Comparison of ENCODE assay signal across 25 cellular contexts in genomic region chr2:240480834-240481623, GRCh38. TPM values are rescaled to one million over a fixed set of nuclear protein-coding genes. Genes with fewer than 3 reads are reported as not detected.
DNase-seq lines count a peak whose midpoint lies in the region; ATAC-seq and TF ChIP-seq lines count a peak whose summit lies in the region.
"Had no signal": no experiment of that assay in that cellular context is flagged by ENCODE, and none has a peak within 500 bp of the region (broad histone marks: within the 10 kb centered on the region; RNA-seq: fewer than 3 reads in every experiment).

No MANE protein-coding gene starts in this region.

- H3K27me3 ChIP-seq in colonic mucosa (no peaks in the 10 kb centered on the region), gastrocnemius medialis (no peaks in the 10 kb centered on the region)
- H3K27me3 ChIP-seq: heart right ventricle, neutrophil, Peyer's patch, SJCRH30 had no signal

- H3K9ac ChIP-seq in colonic mucosa (ENCODE audit: low read depth in 2 of 2, low read length in 2 of 2): no peak overlapping the region

- no peaks in the 10 kb centered on the region for H3K4me1 Mint-ChIP-seq in CD14-positive monocyte
- H3K4me1 Mint-ChIP-seq: brain had no signal

- peaks cover under 1 to 14% of the 10 kb centered on the region in 2 donors for H3K36me3 Mint-ChIP-seq in CD14-positive monocyte
- H3K36me3 Mint-ChIP-seq: brain had no signal

- in situ Hi-C loops in GM13977 (cut with MboI; ENCODE audit: low pct_unique_long_range_greater_than_20kb, low sequenced_read_pairs, unreplicated experiment): no loop called here
- in situ Hi-C loops in gastrocnemius medialis (cut with MboI; ENCODE audit: low sequenced_read_pairs in 4 of 4): no loop called here

- TF ChIP-seq CTCF in CD14-positive monocyte (IDR thresholded peaks at IDR 0.05) (no peak), GM13977 (IDR thresholded peaks at IDR 0.05; ENCODE audit: extremely low read depth, insufficient read depth, missing control alignments) (no peak), colonic mucosa (IDR thresholded peaks at IDR 0.05) (no peak), omental fat pad (IDR thresholded peaks at IDR 0.05) (no peak), gastrocnemius medialis (IDR thresholded peaks at IDR 0.05 in 4 of 5, conservative IDR thresholded peaks at IDR 0.05 in 1 of 5) (no peak)

- no peak for TF ChIP-seq POLR2A in gastrocnemius medialis (IDR thresholded peaks at IDR 0.05)

- H3K4me3 Mint-ChIP-seq in CD14-positive monocyte: no peak overlapping the region
- H3K4me3 Mint-ChIP-seq: brain; CD4-positive, alpha-beta T cell; T-helper 1 cell treated with Interleukin-12 subunit alpha and Interleukin-12 subunit beta and Interleukin-4 antibody, amounts not matched to agents 30 μg/mL and 1 μg/mL, for 36 hours had no signal

- no peaks in the 10 kb centered on the region for H3K27me3 Mint-ChIP-seq in CD14-positive monocyte (ENCODE audit: low read depth in 3 of 3)
- H3K27me3 Mint-ChIP-seq: CD4-positive, alpha-beta T cell had no signal

- H3K9me3 ChIP-seq in colonic mucosa (no peaks in the 10 kb centered on the region), gastrocnemius medialis (no peaks in the 10 kb centered on the region)
- H3K9me3 ChIP-seq: neutrophil, Peyer's patch, SJCRH30 had no signal

- POLR2A ChIA-PET in HEK293T (lab: Yijun Ruan, JAX): no interaction called here

- intact Hi-C loops in CD14-positive monocyte (cut with micrococcal nuclease) (no loop called here), colonic mucosa (cut with DNase I) (no loop called here), gastrocnemius medialis (cut with DNase I; ENCODE audit: low total_unique reads) (no loop called here)

- ATAC-seq in omental fat pad (ENCODE audit: low FRiP score) (no peak), HG03095 (IDR thresholded peaks at IDR 0.05; ENCODE audit: unreplicated experiment) (no peak), gastrocnemius medialis (no peak)
- ATAC-seq: GM12878 had no signal

- no peak overlapping the region for H3K27ac Mint-ChIP-seq in CD14-positive monocyte
- H3K27ac Mint-ChIP-seq: brain; CD4-positive, alpha-beta T cell; T-helper 1 cell treated with Interleukin-12 subunit alpha and Interleukin-12 subunit beta and Interleukin-4 antibody, amounts not matched to agents 30 μg/mL and 1 μg/mL, for 36 hours had no signal

- DNase-seq in CD14-positive monocyte (ENCODE audit: low spot score) (peak; percentile 37), GM13977 (ENCODE audit: low spot score) (peak; percentile 4), colonic mucosa (peak; percentile 12), omental fat pad (ENCODE audit: low spot score) (peak; percentile 20), HEK293T (ENCODE audit: extremely low spot score) (no peak), gastrocnemius medialis (no peak), DMS153 treated with DMSO at 0.1 percent for 48 hours (lab: John Stamatoyannopoulos, UW; ENCODE audit: unreplicated experiment) (no peak)
- DNase-seq: activated effector memory CD4-positive, alpha-beta T cell treated with Interleukin-2 at 50 U/mL for 16 hours; cortex of kidney; DMS153; HCEC 1CT; heart right ventricle; NCI-H1105; NCI-H510A; NK-92 treated with Interleukin-12 subunit alpha and Interleukin-12 subunit beta, amount 100 ng/mL, for 24 hours; stimulated activated CD4-positive, alpha-beta T cell treated with anti-CD3 and anti-CD28 coated beads, Interleukin-15, amount 100 ng/mL, for 24 hours; WERI-Rb-1 had no signal

- H3K4me1 ChIP-seq in colonic mucosa: no peaks in the 10 kb centered on the region
- no peaks in the 10 kb centered on the region for H3K4me1 ChIP-seq in gastrocnemius medialis
- H3K4me1 ChIP-seq: heart right ventricle, Peyer's patch, SJCRH30 had no signal

- H3K36me3 ChIP-seq in colonic mucosa (no peaks in the 10 kb centered on the region), gastrocnemius medialis (no peaks in the 10 kb centered on the region)
- H3K36me3 ChIP-seq: heart right ventricle, neutrophil, Peyer's patch, SJCRH30, WERI-Rb-1 had no signal

- H3K27ac ChIP-seq in colonic mucosa (no peak overlapping the region), gastrocnemius medialis (no peak overlapping the region)
- H3K27ac ChIP-seq: heart right ventricle, neutrophil, Peyer's patch, SJCRH30, WERI-Rb-1 had no signal

- CTCF ChIA-PET in HEK293T (lab: Yijun Ruan, JAX): no interaction called here

- H3K9me3 Mint-ChIP-seq in CD14-positive monocyte: peaks cover 5 to 32% (median 8%) of the 10 kb centered on the region in 7 donors

- H3K4me3 ChIP-seq in colonic mucosa: no peak overlapping the region
- H3K4me3 ChIP-seq in gastrocnemius medialis: no peak overlapping the region
- H3K4me3 ChIP-seq: GM12878, heart right ventricle, Peyer's patch, SJCRH30 had no signal

TF ChIP-seq in HEK293T, 16 proteins besides CTCF, POLR2A, EP300 and RAD21:
- TF ChIP-seq ARNT (IDR thresholded peaks at IDR 0.05): no peak
- no peak for TF ChIP-seq ZNF384 (IDR thresholded peaks at IDR 0.05)
- TF ChIP-seq BHLHE40 (IDR thresholded peaks at IDR 0.05; ENCODE audit: borderline replicate concordance): no peak
- TF ChIP-seq FOXM1 (IDR thresholded peaks at IDR 0.05; ENCODE audit: borderline replicate concordance): no peak
- no peak for TF ChIP-seq ELF4 (IDR thresholded peaks at IDR 0.05)
- no peak for TF ChIP-seq FOXK2 (IDR thresholded peaks at IDR 0.05)
- TF ChIP-seq SUZ12 (IDR thresholded peaks at IDR 0.05): no peak
- no peak for TF ChIP-seq TARDBP (IDR thresholded peaks at IDR 0.05)
- no peak for TF ChIP-seq PKNOX1 (IDR thresholded peaks at IDR 0.05)
- TF ChIP-seq SP1 (IDR thresholded peaks at IDR 0.05): no peak

RNA-seq across cellular contexts. Expression of gene GPC1, which starts 45.6 kb away (rescaled TPM):
- not detected for polyA plus RNA-seq in CD14-positive monocyte
- total RNA-seq in colonic mucosa: 10 to 100 TPM; 19.0 to 23.1 TPM
- total RNA-seq in omental fat pad: 10 to 100 TPM; 33.6 to 91.4 (median 39.5) TPM
- total RNA-seq in gastrocnemius medialis: 100 to 1,000 TPM; 112 to 188 (median 180) TPM

Comparison
In these comparisons a context has a peak if more than half of its experiments do, and no peak if none do; other contexts are left out.
1. DNase-seq: peak in CD14-positive monocyte (single experiment), GM13977 (single experiment), colonic mucosa (single experiment) and omental fat pad (single experiment); none in HEK293T (single experiment), gastrocnemius medialis (0 of 2) and DMS153 treated with DMSO at 0.1 percent for 48 hours (single experiment).